8 cellular contexts compared by ENCODE assay signal in the genomic region with DNA sequence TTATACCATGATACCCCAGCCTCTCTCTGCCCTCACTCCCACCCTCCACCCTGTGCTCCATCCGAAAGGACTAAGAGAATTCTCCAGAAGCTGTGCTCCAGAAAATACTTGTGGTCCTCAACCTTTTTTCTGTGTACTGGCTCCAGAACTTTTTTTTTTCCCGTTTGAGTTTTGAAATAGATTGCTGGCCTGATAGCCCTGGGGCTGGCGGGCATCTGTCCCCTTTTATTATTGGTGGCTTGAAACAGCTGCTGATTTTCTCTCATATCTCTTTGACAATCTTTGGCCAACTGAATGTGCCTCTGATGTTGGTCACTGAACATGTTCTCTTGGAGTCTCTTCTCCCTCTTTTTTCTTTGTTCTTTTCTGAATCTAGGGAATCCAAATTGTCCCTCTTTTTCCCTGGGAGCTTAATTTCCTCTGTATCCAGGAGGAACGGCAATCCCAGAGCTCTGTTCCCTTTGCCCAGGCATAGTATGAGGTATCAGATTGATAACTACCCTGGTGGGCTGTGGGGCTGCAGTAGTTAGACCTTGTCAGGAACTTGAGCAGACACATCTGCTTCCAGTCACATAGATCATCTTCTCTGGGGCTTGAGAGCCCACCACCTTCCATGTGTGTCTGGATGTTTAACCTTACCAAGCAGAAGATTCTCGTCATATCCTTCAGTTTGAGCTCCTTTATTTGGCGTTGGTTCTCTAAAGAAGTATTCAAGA. TPM values are rescaled to one million over a fixed set of nuclear protein-coding genes. Genes with fewer than 3 reads are reported as not detected.
DNase-seq lines count a peak whose midpoint lies in the region; ATAC-seq and TF ChIP-seq lines count a peak whose summit lies in the region.
"Had no signal": no experiment of that assay in that cellular context is flagged by ENCODE, and none has a peak within 500 bp of the region (broad histone marks: within the 10 kb centered on the region; RNA-seq: fewer than 3 reads in every experiment).

No MANE protein-coding gene starts in this region.

- peaks cover 24% of the 10 kb centered on the region for H3K4me1 ChIP-seq in mucosa of descending colon (ENCODE audit: low read depth)

- no peak for ATAC-seq in activated CD8-positive, alpha-beta T cell treated with anti-CD3 and anti-CD28 coated beads, Interleukin-2, amount 10 ng/mL, durations not matched to agents 7 days and 5 days
- ATAC-seq in stimulated activated naive B cell treated with anti-CD40 and anti-IgM and Interleukin-4, amounts not matched to agents 10 μg/mL and 1 μg/mL and 100 μg/mL, for 72 hours (replicated peaks) = no peak
- ATAC-seq in mucosa of descending colon = no peak

- intact Hi-C loops in mucosa of descending colon (cut with DNase I, micrococcal nuclease) = loop anchor here (5.0 kb wide), 1 partner anchor 103 kb away; no protein-coding TSS in a partner anchor

- TF ChIP-seq CTCF in HL-60 (IDR thresholded peaks at IDR 0.05; ENCODE audit: insufficient read depth, low read length) (no peak), mucosa of descending colon (IDR thresholded peaks at IDR 0.05) (no peak)

- H3K4me3 ChIP-seq in HL-60 (replicated peaks; ENCODE audit: insufficient read depth, low read length) = peak overlapping the region; percentile 16; the same call in 1 of the 2 replicates
- H3K4me3 ChIP-seq in mucosa of descending colon = no peak overlapping the region

- no peaks in the 10 kb centered on the region for H3K9me3 ChIP-seq in mucosa of descending colon

- peak overlapping the region; percentile 90 for H3K4me3 Mint-ChIP-seq in activated CD8-positive, alpha-beta T cell treated with anti-CD3 and anti-CD28 coated beads, Interleukin-2, amount 10 ng/mL, durations not matched to agents 7 days and 5 days
- H3K4me3 Mint-ChIP-seq in immature natural killer cell = peak overlapping the region; percentile 88 to 97 (median 89)
- peak overlapping the region; percentile 89 to 95 for H3K4me3 Mint-ChIP-seq in stimulated activated naive B cell treated with anti-CD40 and anti-IgM and Interleukin-4, amounts not matched to agents 10 μg/mL and 1 μg/mL and 100 μg/mL, for 72 hours

- no peaks in the 10 kb centered on the region for H3K36me3 ChIP-seq in mucosa of descending colon (ENCODE audit: low read depth)

- peak overlapping the region; percentile 4 for H3K27ac Mint-ChIP-seq in activated CD8-positive, alpha-beta T cell treated with anti-CD3 and anti-CD28 coated beads, Interleukin-2, amount 10 ng/mL, durations not matched to agents 7 days and 5 days
- H3K27ac Mint-ChIP-seq in immature natural killer cell = peak overlapping the region; percentile 56 to 89 (median 75)
- peak overlapping the region; percentile 78 for H3K27ac Mint-ChIP-seq in stimulated activated naive B cell treated with anti-CD40 and anti-IgM and Interleukin-4, amounts not matched to agents 10 μg/mL and 1 μg/mL and 100 μg/mL, for 72 hours

- CTCF ChIA-PET in activated CD8-positive, alpha-beta T cell treated with anti-CD3 and anti-CD28 coated beads, Interleukin-2, amount 10 ng/mL, durations not matched to agents 7 days and 5 days (lab: Charles Lee) = interaction anchor here (0.8 to 6.9 kb wide), 14 partner anchors 12 to 123 kb away, joined by 3 to 192 read pairs (median 6); partner anchors contain the start of genes DEF6, FANCE and RPL10A

- no peaks in the 10 kb centered on the region for H3K9me3 Mint-ChIP-seq in activated CD8-positive, alpha-beta T cell treated with anti-CD3 and anti-CD28 coated beads, Interleukin-2, amount 10 ng/mL, durations not matched to agents 7 days and 5 days (ENCODE audit: insufficient read depth)
- H3K9me3 Mint-ChIP-seq in immature natural killer cell = no peaks in the 10 kb centered on the region
- no peaks in the 10 kb centered on the region for H3K9me3 Mint-ChIP-seq in stimulated activated naive B cell treated with anti-CD40 and anti-IgM and Interleukin-4, amounts not matched to agents 10 μg/mL and 1 μg/mL and 100 μg/mL, for 72 hours

- peaks cover 2% of the 10 kb centered on the region for H3K27me3 ChIP-seq in HL-60 (ENCODE audit: insufficient read depth, poor library complexity, severe bottlenecking)

- DNase-seq in HL-60 (ENCODE audit: low read depth in 1 of 2, low spot score in 1 of 2) (no peak), immature natural killer cell (no peak), NCI-H187 treated with DMSO at 0.1 percent for 48 hours (lab: John Stamatoyannopoulos, UW) (no peak), mucosa of descending colon (no peak), activated gamma-delta T cell (lab: John Stamatoyannopoulos, UW) (no peak)
- DNase-seq in activated CD8-positive, alpha-beta T cell treated with anti-CD3 and anti-CD28 coated beads, Interleukin-2, amount 10 ng/mL, durations not matched to agents 7 days and 5 days = no peak
- DNase-seq in stimulated activated naive B cell treated with anti-CD40 and anti-IgM and Interleukin-4, amounts not matched to agents 10 μg/mL and 1 μg/mL and 100 μg/mL, for 72 hours = no peak
- DNase-seq: NCI-H446 had no signal

- peaks cover 58% of the 10 kb centered on the region for H3K4me1 Mint-ChIP-seq in activated CD8-positive, alpha-beta T cell treated with anti-CD3 and anti-CD28 coated beads, Interleukin-2, amount 10 ng/mL, durations not matched to agents 7 days and 5 days (ENCODE audit: low read depth)
- peaks cover 30 to 52% of the 10 kb centered on the region in 2 donors for H3K4me1 Mint-ChIP-seq in immature natural killer cell
- peaks cover 45 to 58% of the 10 kb centered on the region in 2 donors for H3K4me1 Mint-ChIP-seq in stimulated activated naive B cell treated with anti-CD40 and anti-IgM and Interleukin-4, amounts not matched to agents 10 μg/mL and 1 μg/mL and 100 μg/mL, for 72 hours

- POLR2A ChIA-PET in activated CD8-positive, alpha-beta T cell treated with anti-CD3 and anti-CD28 coated beads, Interleukin-2, amount 10 ng/mL, durations not matched to agents 7 days and 5 days (lab: Charles Lee) = interaction anchor here (0.6 to 2.7 kb wide), 5 partner anchors 85 to 1118 kb away, joined by 3 to 11 read pairs (median 5); partner anchors contain the start of genes FANCE and ZNF76

- no peaks in the 10 kb centered on the region for H3K27me3 Mint-ChIP-seq in activated CD8-positive, alpha-beta T cell treated with anti-CD3 and anti-CD28 coated beads, Interleukin-2, amount 10 ng/mL, durations not matched to agents 7 days and 5 days (ENCODE audit: low read depth)
- H3K27me3 Mint-ChIP-seq in immature natural killer cell (ENCODE audit: low read depth in 3 of 3) = peaks cover 2 to 6% (median 5%) of the 10 kb centered on the region in 3 donors
- H3K27me3 Mint-ChIP-seq in stimulated activated naive B cell treated with anti-CD40 and anti-IgM and Interleukin-4, amounts not matched to agents 10 μg/mL and 1 μg/mL and 100 μg/mL, for 72 hours = no peaks in the 10 kb centered on the region

- H3K36me3 Mint-ChIP-seq in activated CD8-positive, alpha-beta T cell treated with anti-CD3 and anti-CD28 coated beads, Interleukin-2, amount 10 ng/mL, durations not matched to agents 7 days and 5 days (ENCODE audit: low read depth) = peaks cover 44% of the 10 kb centered on the region
- peaks cover 8 to 23% (median 9%) of the 10 kb centered on the region in 3 donors for H3K36me3 Mint-ChIP-seq in immature natural killer cell
- peaks cover 18 to 29% of the 10 kb centered on the region in 2 donors for H3K36me3 Mint-ChIP-seq in stimulated activated naive B cell treated with anti-CD40 and anti-IgM and Interleukin-4, amounts not matched to agents 10 μg/mL and 1 μg/mL and 100 μg/mL, for 72 hours

- H3K27ac ChIP-seq in HL-60 (replicated peaks) = no peak overlapping the region

RNA-seq across cellular contexts. Expression of gene PPARD, which starts 1.6 kb away (rescaled TPM):
- total RNA-seq in activated CD8-positive, alpha-beta T cell treated with anti-CD3 and anti-CD28 coated beads, Interleukin-2, amount 10 ng/mL, durations not matched to agents 7 days and 5 days = 10 to 100 TPM; 36.3 to 36.7 TPM
- 1 to 10 TPM in 2 of 3 donors, under 1 TPM in 1; 0.98 to 6.0 (median 2.0) TPM for polyA plus RNA-seq in immature natural killer cell
- 10 to 100 TPM; 44.4 to 66.7 (median 65.6) TPM for total RNA-seq in mucosa of descending colon

RNA-seq across cellular contexts. Expression of gene DEF6, which starts 46.4 kb away (rescaled TPM):
- total RNA-seq in activated CD8-positive, alpha-beta T cell treated with anti-CD3 and anti-CD28 coated beads, Interleukin-2, amount 10 ng/mL, durations not matched to agents 7 days and 5 days = 100 to 1,000 TPM; 191 to 195 TPM
- polyA plus RNA-seq in immature natural killer cell = 100 to 1,000 TPM in 1 of 3 donors, 10 to 100 TPM in 2; 90.7 to 226 (median 95.1) TPM
- total RNA-seq in mucosa of descending colon = 10 to 100 TPM in 2 of 3 donors, 1 to 10 TPM in 1; 7.4 to 15.1 (median 13.7) TPM

Comparison
In these comparisons a context has a peak if more than half of its experiments do, and no peak if none do; other contexts are left out.
1. H3K27ac Mint-ChIP-seq: peak in every context shown above with its lines; median percentile 78 in stimulated activated naive B cell treated with anti-CD40 and anti-IgM and Interleukin-4, amounts not matched to agents 10 μg/mL and 1 μg/mL and 100 μg/mL, for 72 hours; 75 in immature natural killer cell; 4 in activated CD8-positive, alpha-beta T cell treated with anti-CD3 and anti-CD28 coated beads, Interleukin-2, amount 10 ng/mL, durations not matched to agents 7 days and 5 days.
2. RNA of gene DEF6, which starts 46.4 kb away (total RNA-seq): 191 to 195 TPM in activated CD8-positive, alpha-beta T cell treated with anti-CD3 and anti-CD28 coated beads, Interleukin-2, amount 10 ng/mL, durations not matched to agents 7 days and 5 days; 7.4 to 15.1 TPM in mucosa of descending colon; every median in the first group is over 10 times any median in the second.
3. Peak in every context shown above with its lines, with median percentiles within 50 percentile points of each other: H3K4me3 Mint-ChIP-seq.